26 cellular contexts compared by ENCODE assay signal in the genomic region with DNA sequence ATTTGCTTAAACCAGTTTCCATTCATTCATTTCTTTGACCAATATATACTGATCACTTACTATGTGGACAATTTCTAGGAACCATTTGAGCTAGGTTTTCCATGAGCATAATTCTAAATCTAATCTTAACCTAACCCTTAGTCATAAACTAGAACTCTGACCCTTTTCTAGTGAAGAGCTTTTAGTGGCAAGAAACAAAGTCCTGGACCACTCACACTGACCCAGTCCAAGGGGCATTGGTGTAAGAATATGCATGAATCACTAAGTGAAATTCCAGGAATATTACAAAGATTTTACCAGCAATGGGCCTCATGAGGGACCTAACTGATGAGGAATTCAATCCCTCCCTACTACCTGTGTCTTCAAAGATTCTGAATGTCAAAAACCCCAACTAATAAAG. TPM values are rescaled to one million over a fixed set of nuclear protein-coding genes. Genes with fewer than 3 reads are reported as not detected.
DNase-seq lines count a peak whose midpoint lies in the region; ATAC-seq, FAIRE-seq and TF ChIP-seq lines count a peak whose summit lies in the region.
"Had no signal": no experiment of that assay in that cellular context is flagged by ENCODE, and none has a peak within 500 bp of the region (broad histone marks: within the 10 kb centered on the region; RNA-seq: fewer than 3 reads in every experiment).

No MANE protein-coding gene starts in this region.

- peaks cover 7% of the 10 kb centered on the region for H3K4me1 Mint-ChIP-seq in astrocyte (ENCODE audit: low read depth, unreplicated experiment)
- H3K4me1 Mint-ChIP-seq: activated CD4-positive, alpha-beta T cell treated with anti-CD3 and anti-CD28 coated beads, Interleukin-2, amount 10 ng/mL, durations not matched to agents 7 days and 5 days; CD8-positive, alpha-beta memory T cell; immature natural killer cell; natural killer cell had no signal

- TF ChIP-seq CTCF in astrocyte (IDR thresholded peaks at IDR 0.05; ENCODE audit: insufficient read depth, low read depth, low read length) (no peak), stomach (IDR thresholded peaks at IDR 0.05) (no peak)

- H2AFZ ChIP-seq in astrocyte (ENCODE audit: low read depth, low read length), result no peak overlapping the region

- H3K4me1 ChIP-seq in astrocyte (ENCODE audit: insufficient read depth, low read length) (peaks cover 8% of the 10 kb centered on the region), stomach (no peaks in the 10 kb centered on the region), right cardiac atrium (ENCODE audit: control insufficient read depth, insufficient read depth, low read length) (no peaks in the 10 kb centered on the region)
- H3K4me1 ChIP-seq: body of pancreas, foreskin keratinocyte, left ventricle myocardium inferior, right atrium auricular region had no signal

- FAIRE-seq in HTR-8/SVneo (lab: Jason Lieb, UNC) (no peak), astrocyte (lab: Jason Lieb, UNC) (no peak)

- H3K27me3 Mint-ChIP-seq in astrocyte (ENCODE audit: low read depth, unreplicated experiment), result peaks cover 7% of the 10 kb centered on the region
- H3K27me3 Mint-ChIP-seq: activated CD4-positive, alpha-beta T cell treated with anti-CD3 and anti-CD28 coated beads, Interleukin-2, amount 10 ng/mL, durations not matched to agents 7 days and 5 days; activated naive CD8-positive, alpha-beta T cell had no signal

- H3K27ac Mint-ChIP-seq in astrocyte (ENCODE audit: unreplicated experiment), result no peak overlapping the region
- H3K27ac Mint-ChIP-seq: activated CD4-positive, alpha-beta T cell treated with anti-CD3 and anti-CD28 coated beads, Interleukin-2, amount 10 ng/mL, durations not matched to agents 7 days and 5 days; activated naive CD8-positive, alpha-beta T cell; activated T-helper 1 cell treated with anti-CD3 and anti-CD28 coated beads, Interleukin-12 subunit alpha, Interleukin-12 subunit beta, Interleukin-2, Interleukin-4 antibody, amounts not matched to agents 30 ng/mL and 10 ng/mL and 1 ng/mL, durations not matched to agents 14 hours and 24 hours and 36 hours; CD8-positive, alpha-beta memory T cell; immature natural killer cell; natural killer cell; T-helper 2 cell treated with Interferon-gamma antibody and Interleukin-4, amounts not matched to agents 5 μg/mL and 100 μg/mL, for 36 hours had no signal

- H3K4me3 Mint-ChIP-seq in astrocyte (ENCODE audit: unreplicated experiment), result no peak overlapping the region
- H3K4me3 Mint-ChIP-seq: activated CD4-positive, alpha-beta T cell treated with anti-CD3 and anti-CD28 coated beads, Interleukin-2, amount 10 ng/mL, durations not matched to agents 7 days and 5 days; activated naive CD8-positive, alpha-beta T cell; activated T-helper 1 cell treated with anti-CD3 and anti-CD28 coated beads, Interleukin-12 subunit alpha, Interleukin-12 subunit beta, Interleukin-2, Interleukin-4 antibody, amounts not matched to agents 30 ng/mL and 10 ng/mL and 1 ng/mL, durations not matched to agents 14 hours and 24 hours and 36 hours; CD8-positive, alpha-beta memory T cell; immature natural killer cell; natural killer cell; T-helper 2 cell treated with Interferon-gamma antibody and Interleukin-4, amounts not matched to agents 5 μg/mL and 100 μg/mL, for 36 hours had no signal

- intact Hi-C loops in stomach (cut with DNase I; ENCODE audit: low total_unique reads) (no loop called here), right cardiac atrium (cut with DNase I) (no loop called here)

- H3K36me3 ChIP-seq in astrocyte (ENCODE audit: insufficient read depth, low read length), result no peaks in the 10 kb centered on the region
- no peaks in the 10 kb centered on the region for H3K36me3 ChIP-seq in stomach
- H3K36me3 ChIP-seq: left ventricle myocardium inferior, right atrium auricular region, transverse colon had no signal

- no peak for ATAC-seq in HG03571 (IDR thresholded peaks at IDR 0.05; ENCODE audit: unreplicated experiment)
- no peak for ATAC-seq in right cardiac atrium
- ATAC-seq: body of pancreas, foreskin keratinocyte, natural killer cell had no signal

- TF ChIP-seq POLR2A in stomach (IDR thresholded peaks at IDR 0.05), result no peak

- H3K27me3 ChIP-seq in astrocyte (ENCODE audit: insufficient read depth, low read length), result no peaks in the 10 kb centered on the region
- H3K27me3 ChIP-seq in stomach, result no peaks in the 10 kb centered on the region
- H3K27me3 ChIP-seq in right cardiac atrium (ENCODE audit: control insufficient read depth, insufficient read depth), result no peaks in the 10 kb centered on the region
- H3K27me3 ChIP-seq: body of pancreas, foreskin keratinocyte, right atrium auricular region, transverse colon had no signal

- no peak overlapping the region for H3K27ac ChIP-seq in astrocyte (ENCODE audit: low read depth, low read length)
- H3K27ac ChIP-seq in stomach, result no peak overlapping the region
- H3K27ac ChIP-seq in right cardiac atrium (ENCODE audit: low read length), result no peak overlapping the region
- H3K27ac ChIP-seq: body of pancreas, foreskin keratinocyte, left ventricle myocardium inferior, right atrium auricular region, transverse colon, VCaP had no signal

- H3K9me3 ChIP-seq in astrocyte (ENCODE audit: insufficient read depth, low read depth, low read length) (no peaks in the 10 kb centered on the region), stomach (no peaks in the 10 kb centered on the region), right cardiac atrium (ENCODE audit: control insufficient read depth, low read length) (no peaks in the 10 kb centered on the region)
- H3K9me3 ChIP-seq: body of pancreas, left ventricle myocardium inferior, right atrium auricular region, transverse colon had no signal

- H3K4me3 ChIP-seq in astrocyte (ENCODE audit: insufficient read depth, low read depth, low read length) (no peak overlapping the region), stomach (no peak overlapping the region), right cardiac atrium (ENCODE audit: low read length) (no peak overlapping the region)
- H3K4me3 ChIP-seq: body of pancreas, left ventricle myocardium inferior, right atrium auricular region, transverse colon had no signal

- H4K20me1 ChIP-seq in astrocyte (ENCODE audit: insufficient read depth, low read length), result no peaks in the 10 kb centered on the region

- no peak overlapping the region for H3K9ac ChIP-seq in astrocyte (ENCODE audit: low read length)

- no peaks in the 10 kb centered on the region for H3K79me2 ChIP-seq in astrocyte (ENCODE audit: insufficient read depth, low read length)

- H3K9me3 Mint-ChIP-seq in astrocyte (ENCODE audit: unreplicated experiment), result peaks cover 3% of the 10 kb centered on the region
- H3K9me3 Mint-ChIP-seq: activated CD4-positive, alpha-beta T cell treated with anti-CD3 and anti-CD28 coated beads, Interleukin-2, amount 10 ng/mL, durations not matched to agents 7 days and 5 days; activated T-helper 1 cell treated with anti-CD3 and anti-CD28 coated beads, Interleukin-12 subunit alpha, Interleukin-12 subunit beta, Interleukin-2, Interleukin-4 antibody, amounts not matched to agents 30 ng/mL and 10 ng/mL and 1 ng/mL, durations not matched to agents 14 hours and 24 hours and 36 hours; CD8-positive, alpha-beta memory T cell; immature natural killer cell; natural killer cell; T-helper 2 cell treated with Interferon-gamma antibody and Interleukin-4, amounts not matched to agents 5 μg/mL and 100 μg/mL, for 36 hours had no signal

- peaks cover 4% of the 10 kb centered on the region for H3K36me3 Mint-ChIP-seq in astrocyte (ENCODE audit: low read depth, unreplicated experiment)
- H3K36me3 Mint-ChIP-seq: CD8-positive, alpha-beta memory T cell; immature natural killer cell; natural killer cell had no signal

- no peak for TF ChIP-seq EP300 in stomach (IDR thresholded peaks at IDR 0.05)

- DNase-seq in GM03348 (ENCODE audit: low spot score), result peak; percentile 41
- peak; percentile 43 for DNase-seq in HTR-8/SVneo (ENCODE audit: insufficient read length, low spot score)
- peak; percentile 68 for DNase-seq in astrocyte (ENCODE audit: low read depth)
- peak; percentile 19 for DNase-seq in renal cortical epithelial cell (ENCODE audit: low read depth)
- DNase-seq in C1 segment of cervical spinal cord (lab: John Stamatoyannopoulos, UW), result no peak
- no peak for DNase-seq in stomach
- no peak for DNase-seq in right cardiac atrium
- DNase-seq: activated CD4-positive, alpha-beta T cell treated with anti-CD3 and anti-CD28 coated beads, Interleukin-2, amount 10 ng/mL, durations not matched to agents 7 days and 5 days; body of pancreas; CD8-positive, alpha-beta memory T cell; foreskin keratinocyte; GDM1; hippocampal formation; immature natural killer cell; left ventricle myocardium inferior; natural killer cell; NCI-H1092; NCI-H187 treated with DMSO at 0.1 percent for 48 hours; NCI-H526; transverse colon had no signal

- H3K4me2 ChIP-seq in astrocyte (ENCODE audit: low read length), result no peak overlapping the region

RNA-seq across cellular contexts. Expression of a gene that starts 40.6 kb away (rescaled TPM):
- 506 and 521 TPM in 2 replicates for total RNA-seq in astrocyte
- 413 and 578 TPM in 2 replicates for total RNA-seq in renal cortical epithelial cell
- total RNA-seq in stomach, result 10 to 100 TPM in 3 of 5 donors, 1 to 10 TPM in 2; 1.2 to 32.5 (median 28.1) TPM
- polyA plus RNA-seq in stomach, result 10 to 100 TPM in 1 of 3 donors, 1 to 10 TPM in 2; 4.3 to 39.8 (median 8.4) TPM
- 10 to 100 TPM in 3 of 4 donors, 1 to 10 TPM in 1; 8.1 to 25.7 (median 15.2) TPM for total RNA-seq in right cardiac atrium
- 9.1 TPM for polyA plus RNA-seq in right cardiac atrium

Comparison
In these comparisons a context has a peak if more than half of its experiments do, and no peak if none do; other contexts are left out.
1. DNase-seq: peak in GM03348 (single experiment), HTR-8/SVneo (single experiment), astrocyte (single experiment) and renal cortical epithelial cell (single experiment); none in C1 segment of cervical spinal cord (0 of 14), stomach (single experiment) and right cardiac atrium (0 of 3).
2. RNA of a gene that starts 40.6 kb away (total RNA-seq): 413 to 578 TPM in renal cortical epithelial cell and 506 to 521 TPM in astrocyte; 1.2 to 32.5 TPM in stomach and 8.1 to 25.7 TPM in right cardiac atrium; every median in the first group is over 10 times any median in the second.